Comparison of ENCODE assay signal across 8 cellular contexts in the genomic region with DNA sequence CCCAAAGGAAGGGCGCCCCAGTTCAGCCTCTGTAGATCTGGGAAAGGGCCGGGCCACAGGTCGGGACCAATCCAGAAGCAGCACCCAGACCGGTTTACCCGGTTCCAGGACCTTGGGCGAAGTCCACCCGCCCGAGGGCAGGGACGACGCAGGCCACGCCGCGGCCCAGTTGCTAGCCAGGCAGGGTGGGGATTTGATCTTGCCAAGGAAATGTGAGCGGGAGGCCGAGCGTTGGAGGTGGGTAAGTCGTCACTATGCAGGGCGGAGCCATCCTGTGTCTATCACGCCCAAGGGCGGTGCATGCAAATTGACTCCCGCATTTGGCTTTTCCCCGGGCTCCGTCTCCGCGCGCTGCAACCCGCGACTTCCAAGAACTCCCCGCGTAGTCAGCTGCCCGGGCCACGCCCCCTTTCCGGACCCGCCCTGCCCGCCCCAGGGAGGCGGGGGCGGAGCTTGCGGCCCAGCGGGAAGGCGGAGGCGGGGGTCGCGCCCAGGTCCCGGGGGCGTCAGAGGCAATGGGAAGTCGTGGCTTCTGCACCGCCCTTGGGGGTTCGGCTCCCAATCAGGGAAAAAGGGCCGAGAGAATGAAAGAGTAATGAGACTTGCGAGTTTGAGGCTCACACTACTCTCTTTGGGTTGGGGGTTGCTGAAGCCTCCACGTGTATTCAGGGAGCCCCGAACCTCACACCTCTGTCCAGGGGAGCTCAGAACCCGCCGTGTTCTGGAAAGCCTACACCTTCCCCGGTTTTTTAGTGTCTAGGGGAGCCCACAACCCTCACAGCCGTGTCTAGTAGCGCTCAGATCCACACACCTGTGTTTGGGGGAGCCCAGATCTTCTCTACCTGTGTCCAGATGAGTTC. TPM values are rescaled to one million over a fixed set of nuclear protein-coding genes. Genes with fewer than 3 reads are reported as not detected.
A peak's percentile ranks its signal among the peaks of the same experiment; 100 is the strongest.
DNase-seq lines count a peak whose midpoint lies in the region; ATAC-seq and TF ChIP-seq lines count a peak whose summit lies in the region.

No MANE protein-coding gene starts in this region.

- peak; percentile 89 for ATAC-seq in body of pancreas
- peak; percentile 95 to 96 for ATAC-seq in gastrocnemius medialis

- H3K4me3 ChIP-seq in body of pancreas, result no peak overlapping the region
- H3K4me3 ChIP-seq in iPS-15b (ENCODE audit: low read depth, low read length), result peak overlapping the region; percentile 73
- H3K4me3 ChIP-seq in gastrocnemius medialis, result peak overlapping the region; percentile 52 to 65 (median 60)

- POLR2A ChIA-PET in HEK293T (lab: Yijun Ruan, JAX), result interaction anchor here (0.8 to 5.0 kb wide), 12 partner anchors 8 to 1351 kb away, joined by 3 to 66 read pairs (median 4); a partner anchor contains a TSS

- H3K27ac ChIP-seq in body of pancreas (peak overlapping the region; percentile 90 to 96 (median 94)), gastrocnemius medialis (peak overlapping the region; percentile 80 to 89 (median 88))

- H3K27me3 ChIP-seq in body of pancreas, result no peaks in the 10 kb centered on the region
- no peaks in the 10 kb centered on the region for H3K27me3 ChIP-seq in iPS-15b (ENCODE audit: control insufficient read depth, insufficient read depth, low read length)
- no peaks in the 10 kb centered on the region for H3K27me3 ChIP-seq in gastrocnemius medialis

- WGBS in body of pancreas, 2 donors, result 1 to 3% methylated on average over 18 to 57 of the region's 57 CpGs

- peaks cover 63% of the 10 kb centered on the region for H3K4me1 ChIP-seq in body of pancreas
- H3K4me1 ChIP-seq in iPS-15b (ENCODE audit: control insufficient read depth, insufficient read depth, low read length), result peaks cover 12% of the 10 kb centered on the region
- peaks cover 14 to 26% of the 10 kb centered on the region in 2 donors for H3K4me1 ChIP-seq in gastrocnemius medialis

- H3K36me3 ChIP-seq in body of pancreas (replicated peaks in 1 of 2; ENCODE audit: insufficient read depth in 1 of 2, low read depth in 2 of 2) (no peaks in the 10 kb centered on the region), iPS-15b (ENCODE audit: control insufficient read depth, insufficient read depth, low read length) (no peaks in the 10 kb centered on the region), gastrocnemius medialis (no peaks in the 10 kb centered on the region)

- CTCF ChIA-PET in HEK293T (lab: Yijun Ruan, JAX), result interaction anchor here (1.3 kb wide), 1 partner anchor 13 kb away, joined by 3 read pairs; a partner anchor contains a TSS

- TF ChIP-seq POLR2A in body of pancreas (IDR thresholded peaks at IDR 0.05) (peak in 1 of 3 donors; percentile 44), gastrocnemius medialis (IDR thresholded peaks at IDR 0.05) (peak; percentile 38 to 57)

- H3K9ac ChIP-seq in iPS-15b (ENCODE audit: low read depth, low read length), result peak overlapping the region; percentile 97

- in situ Hi-C loops in gastrocnemius medialis (cut with MboI; ENCODE audit: low sequenced_read_pairs in 4 of 4), result no loop called here

- DNase-seq in DMS 273 (lab: John Stamatoyannopoulos, UW; ENCODE audit: unreplicated experiment) (peak; percentile 98), HEK293T (ENCODE audit: extremely low spot score) (peak; percentile 91), NCI-H2107 (lab: John Stamatoyannopoulos, UW) (peak; percentile 77), UCSD-AML1 (lab: John Stamatoyannopoulos, UW; ENCODE audit: unreplicated experiment) (peak; percentile 98), body of pancreas (peak; percentile 99 to 100 (median 100)), gastrocnemius medialis (peak; percentile 95 to 97), GM19240 (ENCODE audit: insufficient read length, low spot score) (no peak)

- intact Hi-C loops in body of pancreas (cut with DNase I), result no loop called here
- intact Hi-C loops in gastrocnemius medialis (cut with DNase I; ENCODE audit: low total_unique reads), result loop anchor here (1.0 kb wide), 1 partner anchor 45 kb away; a partner anchor contains a TSS

- TF ChIP-seq CTCF in body of pancreas (IDR thresholded peaks at IDR 0.05), result peak in 1 of 7 experiments; percentile 17
- TF ChIP-seq CTCF in gastrocnemius medialis (IDR thresholded peaks at IDR 0.05 in 4 of 5, conservative IDR thresholded peaks at IDR 0.05 in 1 of 5), result no peak

- H3K9me3 ChIP-seq in body of pancreas (no peaks in the 10 kb centered on the region), iPS-15b (ENCODE audit: control insufficient read depth, insufficient read depth, low read length) (no peaks in the 10 kb centered on the region), gastrocnemius medialis (no peaks in the 10 kb centered on the region)

TF ChIP-seq in HEK293T, 16 proteins besides CTCF, POLR2A, EP300 and RAD21:
- TF ChIP-seq HDGF (IDR thresholded peaks at IDR 0.05; ENCODE audit: borderline replicate concordance) (no peak), FOXK2 (IDR thresholded peaks at IDR 0.05) (no peak), LEF1 (IDR thresholded peaks at IDR 0.05; ENCODE audit: borderline replicate concordance) (no peak), FOXM1 (IDR thresholded peaks at IDR 0.05; ENCODE audit: borderline replicate concordance) (no peak), FOXA1 (IDR thresholded peaks at IDR 0.05) (no peak), NFRKB (IDR thresholded peaks at IDR 0.05) (no peak), L3MBTL2 (conservative IDR thresholded peaks at IDR 0.05) (peak; percentile 50), ZNF384 (IDR thresholded peaks at IDR 0.05) (no peak), ARNT (IDR thresholded peaks at IDR 0.05) (no peak), TARDBP (IDR thresholded peaks at IDR 0.05) (no peak), BHLHE40 (IDR thresholded peaks at IDR 0.05; ENCODE audit: borderline replicate concordance) (no peak), CTBP1 (IDR thresholded peaks at IDR 0.05; ENCODE audit: borderline replicate concordance) (no peak), SP1 (IDR thresholded peaks at IDR 0.05) (no peak), ELF4 (IDR thresholded peaks at IDR 0.05) (no peak), SUZ12 (IDR thresholded peaks at IDR 0.05) (no peak)
- TF ChIP-seq, protein P1, sequence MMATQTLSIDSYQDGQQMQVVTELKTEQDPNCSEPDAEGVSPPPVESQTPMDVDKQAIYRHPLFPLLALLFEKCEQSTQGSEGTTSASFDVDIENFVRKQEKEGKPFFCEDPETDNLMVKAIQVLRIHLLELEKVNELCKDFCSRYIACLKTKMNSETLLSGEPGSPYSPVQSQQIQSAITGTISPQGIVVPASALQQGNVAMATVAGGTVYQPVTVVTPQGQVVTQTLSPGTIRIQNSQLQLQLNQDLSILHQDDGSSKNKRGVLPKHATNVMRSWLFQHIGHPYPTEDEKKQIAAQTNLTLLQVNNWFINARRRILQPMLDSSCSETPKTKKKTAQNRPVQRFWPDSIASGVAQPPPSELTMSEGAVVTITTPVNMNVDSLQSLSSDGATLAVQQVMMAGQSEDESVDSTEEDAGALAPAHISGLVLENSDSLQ (IDR thresholded peaks at IDR 0.05), result peak; percentile 95

RNA-seq across cellular contexts. Expression of a gene that starts 12.8 kb away (rescaled TPM):
- 100 to 1,000 TPM; 162 to 857 TPM for total RNA-seq in body of pancreas
- total RNA-seq in gastrocnemius medialis, result 10 to 100 TPM; 15.4 to 19.1 (median 16.7) TPM

RNA-seq across cellular contexts. Expression of a gene that starts 12.8 kb away (rescaled TPM):
- 10 to 100 TPM; 54.2 to 65.3 TPM for total RNA-seq in body of pancreas
- total RNA-seq in gastrocnemius medialis, result 10 to 100 TPM; 16.5 to 40.7 (median 33.4) TPM

RNA-seq across cellular contexts. Expression of a gene that starts 44.9 kb away (rescaled TPM):
- total RNA-seq in body of pancreas, result 10 to 100 TPM in 1 of 2 donors, 1 to 10 TPM in 1; 6.0 to 15.5 TPM
- 10 to 100 TPM; 36.3 to 81.3 (median 49.4) TPM for total RNA-seq in gastrocnemius medialis

RNA-seq across cellular contexts. Expression of a gene that starts 46.4 kb away (rescaled TPM):
- 10 to 100 TPM; 21.5 to 36.3 TPM for total RNA-seq in body of pancreas
- 10 to 100 TPM; 31.7 to 47.9 (median 45.0) TPM for total RNA-seq in gastrocnemius medialis

Comparison
In these comparisons a context has a peak if more than half of its experiments do, and no peak if none do; other contexts are left out.
1. H3K4me3 ChIP-seq: peak in iPS-15b (single experiment) and gastrocnemius medialis (4 of 4); none in body of pancreas (0 of 2).
2. RNA of a gene that starts 12.8 kb away (total RNA-seq): 162 to 857 TPM in body of pancreas; 15.4 to 19.1 TPM in gastrocnemius medialis; every median in the first group is over 4 times any median in the second.